ENCODE assay signal across 11 cellular contexts in genomic region chr9:95031711-95032461, GRCh38.
DNase-seq lines count a peak whose midpoint lies in the region; ATAC-seq and TF ChIP-seq lines count a peak whose summit lies in the region.
"Had no signal": no experiment of that assay in that cellular context is flagged by ENCODE, and none has a peak within 500 bp of the region (broad histone marks: within the 10 kb centered on the region; RNA-seq: fewer than 3 reads in every experiment).

No MANE protein-coding gene starts in this region.

- H3K27ac ChIP-seq in KMS-11 (no peak overlapping the region), Panc1 (ENCODE audit: low read length) (peak overlapping the region; percentile 65; the same call in 1 of the 2 replicates)

- no peak for TF ChIP-seq CTCF in KMS-11 (conservative IDR thresholded peaks at IDR 0.05; ENCODE audit: low read depth, low read length)
- no peak for TF ChIP-seq CTCF in Panc1 (IDR thresholded peaks at IDR 0.05)
- no peak for TF ChIP-seq CTCF in omental fat pad (IDR thresholded peaks at IDR 0.05)

- H3K9me3 ChIP-seq in Panc1 (ENCODE audit: control insufficient read depth, insufficient read depth, low read depth, low read length), result no peaks in the 10 kb centered on the region

- CTCF ChIA-PET in Panc1 (lab: Charles Lee), result no interaction called here

- H2AFZ ChIP-seq in KMS-11 (ENCODE audit: low read depth), result no peak overlapping the region

- H4K20me1 ChIP-seq in KMS-11 (ENCODE audit: insufficient read depth), result no peaks in the 10 kb centered on the region

- POLR2A ChIA-PET in Panc1 (lab: Charles Lee), result no interaction called here

- no TSS peak for BruUV-seq in Panc1 (replicated peaks; lab: Mats Ljungman, UMichigan)

- peaks cover 19% of the 10 kb centered on the region for H3K4me1 ChIP-seq in KMS-11 (ENCODE audit: low read depth, poor library complexity, severe bottlenecking)
- H3K4me1 ChIP-seq in Panc1 (ENCODE audit: control insufficient read depth, insufficient read depth, low read length), result peaks cover 79% of the 10 kb centered on the region

- no peaks in the 10 kb centered on the region for H3K27me3 ChIP-seq in KMS-11 (ENCODE audit: insufficient read depth, low read depth)
- no peaks in the 10 kb centered on the region for H3K27me3 ChIP-seq in Panc1 (ENCODE audit: control insufficient read depth, insufficient read depth, low read length)

- H3K36me3 ChIP-seq in KMS-11 (ENCODE audit: insufficient read depth) (no peaks in the 10 kb centered on the region), Panc1 (ENCODE audit: control insufficient read depth, insufficient read depth, low read length) (peaks cover 3% of the 10 kb centered on the region; the same call in 1 of the 2 replicates)

- no peak overlapping the region for H3K9ac ChIP-seq in KMS-11

- no peaks in the 10 kb centered on the region for H3K79me2 ChIP-seq in KMS-11 (ENCODE audit: insufficient read depth, low read depth)

- peak; percentile 7; the same call in 1 of the 2 replicates for ATAC-seq in Panc1
- ATAC-seq in omental fat pad (ENCODE audit: low FRiP score), result no peak
- no peak for ATAC-seq in GM18858 (IDR thresholded peaks at IDR 0.05; ENCODE audit: unreplicated experiment)
- no peak for ATAC-seq in GM21360 (IDR thresholded peaks at IDR 0.05; ENCODE audit: unreplicated experiment)
- ATAC-seq in HG03108 (IDR thresholded peaks at IDR 0.05; ENCODE audit: unreplicated experiment), result no peak

- H3K4me2 ChIP-seq in KMS-11, result peak overlapping the region; percentile 28; the same call in 1 of the 2 replicates

- intact Hi-C loops in Panc1 (cut with micrococcal nuclease; ENCODE audit: unreplicated experiment), result no loop called here

- in situ Hi-C loops in Panc1 (cut with HindIII; ENCODE audit: low pct_unique_long_range_greater_than_20kb, low sequenced_read_pairs), result no loop called here

- no peak for DNase-seq in Panc1 (ENCODE audit: low read depth, low spot score)
- DNase-seq in left kidney (ENCODE audit: low read depth, low spot score), result peak; percentile 29
- DNase-seq in superior temporal gyrus (ENCODE audit: extremely low spot score), result peak; percentile 85
- no peak for DNase-seq in omental fat pad (ENCODE audit: low spot score)
- DNase-seq: activated naive CD8-positive, alpha-beta T cell treated with anti-CD3 and anti-CD28 coated beads for 36 hours; midbrain; NCI-H446 had no signal

- H3K4me3 ChIP-seq in KMS-11 (IDR thresholded peaks at IDR 0.05; ENCODE audit: insufficient read depth, low read depth, low read length) (no peak overlapping the region), Panc1 (ENCODE audit: low read depth in 2 of 2, low read length in 2 of 2) (no peak overlapping the region)

Comparison
In these comparisons a context has a peak if more than half of its experiments do, and no peak if none do; other contexts are left out.
1. DNase-seq: peak in left kidney (single experiment) and superior temporal gyrus (single experiment); none in Panc1 (single experiment) and omental fat pad (single experiment).